In genomic region chr9:126985870-126986498, GRCh38 we compare ENCODE assay signal across 8 cellular contexts.
DNase-seq lines count a peak whose midpoint lies in the region; ATAC-seq, FAIRE-seq and TF ChIP-seq lines count a peak whose summit lies in the region.

No MANE protein-coding gene starts in this region.

- H3K4me3 Mint-ChIP-seq in activated naive CD4-positive, alpha-beta T cell treated with anti-CD3 and anti-CD28 coated beads, Interleukin-2, amount 50 U/mL, for 24 hours: peak overlapping the region; percentile 72
- H3K4me3 Mint-ChIP-seq in immature natural killer cell: peak overlapping the region; percentile 73 to 81 (median 78)

- H3K4me1 Mint-ChIP-seq in activated naive CD4-positive, alpha-beta T cell treated with anti-CD3 and anti-CD28 coated beads, Interleukin-2, amount 50 U/mL, for 24 hours: peaks cover 54% of the 10 kb centered on the region
- peaks cover 79 to 84% of the 10 kb centered on the region in 2 donors for H3K4me1 Mint-ChIP-seq in immature natural killer cell

- DNase-seq in A549 (ENCODE audit: low read depth in 1 of 2, low spot score in 1 of 2) (peak; percentile 24 to 67), KBM-7 (peak; percentile 96), SW480 (ENCODE audit: low spot score) (peak; percentile 99), immature natural killer cell (peak; percentile 93 to 95 (median 93))
- peak; percentile 57 for DNase-seq in stimulated activated CD8-positive, alpha-beta memory T cell treated with anti-CD3 and anti-CD28 coated beads, Interleukin-15, amount 100 ng/mL, for 1 hour (ENCODE audit: low read depth)

- CTCF ChIA-PET in A549 (lab: Yijun Ruan, JAX): interaction anchor here (1.0 to 4.2 kb wide), 6 partner anchors 19 to 215 kb away, joined by 3 to 23 read pairs (median 6); no protein-coding TSS in a partner anchor

- no peak for FAIRE-seq in A549 (lab: Jason Lieb, UNC)

- H3K4me3 ChIP-seq in A549: no peak overlapping the region

- H3K27ac Mint-ChIP-seq in activated naive CD4-positive, alpha-beta T cell treated with anti-CD3 and anti-CD28 coated beads, Interleukin-2, amount 50 U/mL, for 24 hours: peak overlapping the region; percentile 64
- peak overlapping the region; percentile 79 to 96 (median 84) for H3K27ac Mint-ChIP-seq in immature natural killer cell

- H3K27ac ChIP-seq in A549: peak overlapping the region; percentile 54 to 58

- H3K9me3 ChIP-seq in A549: no peaks in the 10 kb centered on the region

- TF ChIP-seq RAD21 in A549 (conservative IDR thresholded peaks at IDR 0.05 in 1 of 2, IDR thresholded peaks at IDR 0.05 in 1 of 2): 0 out of 5 replicates have a peak, but pooled peaks of 1 of the 2 experiments have one; percentile 16

- POLR2A ChIA-PET in A549 (lab: Yijun Ruan, JAX): no interaction called here

- H3K4me1 ChIP-seq in A549: peaks cover 31% of the 10 kb centered on the region

- TF ChIP-seq POLR2A in A549 (IDR thresholded peaks at IDR 0.05; ENCODE audit: low read length): no peak

- WGBS in A549 (ENCODE audit: missing lambda C conversion rate): 40% methylated on average over 7 of the region's 7 CpGs

- H3K27me3 Mint-ChIP-seq in activated naive CD4-positive, alpha-beta T cell treated with anti-CD3 and anti-CD28 coated beads, Interleukin-2, amount 50 U/mL, for 24 hours: peaks cover 59% of the 10 kb centered on the region
- peaks cover 17 to 30% (median 17%) of the 10 kb centered on the region in 3 donors for H3K27me3 Mint-ChIP-seq in immature natural killer cell (ENCODE audit: low read depth in 3 of 3)

- TF ChIP-seq EP300 in A549 (IDR thresholded peaks at IDR 0.05): no peak

- no peaks in the 10 kb centered on the region for H3K9me3 Mint-ChIP-seq in activated naive CD4-positive, alpha-beta T cell treated with anti-CD3 and anti-CD28 coated beads, Interleukin-2, amount 50 U/mL, for 24 hours
- peaks cover 0 to under 1% (median 0%) of the 10 kb centered on the region in 6 donors for H3K9me3 Mint-ChIP-seq in immature natural killer cell

- peaks cover 13% of the 10 kb centered on the region for H3K36me3 Mint-ChIP-seq in activated naive CD4-positive, alpha-beta T cell treated with anti-CD3 and anti-CD28 coated beads, Interleukin-2, amount 50 U/mL, for 24 hours
- peaks cover 6 to 7% (median 7%) of the 10 kb centered on the region in 3 donors for H3K36me3 Mint-ChIP-seq in immature natural killer cell

- TF ChIP-seq CTCF in A549 (IDR thresholded peaks at IDR 0.05): no peak

- in situ Hi-C loops in KBM-7 (cut with MboI; ENCODE audit: low pct_unique_long_range_greater_than_20kb, low sequenced_read_pairs): no loop called here

- peak overlapping the region; percentile 52 for H3K4me2 ChIP-seq in A549

- ATAC-seq in A549 (peak; percentile 21 to 66; a peak in 4 of 6 replicates), GM18909 (IDR thresholded peaks at IDR 0.05; ENCODE audit: poor library complexity, unreplicated experiment) (peak; percentile 74), HG03139 (IDR thresholded peaks at IDR 0.05; ENCODE audit: unreplicated experiment) (no peak)

TF ChIP-seq in A549, 52 proteins besides CTCF, POLR2A, EP300 and RAD21:
- no peak for TF ChIP-seq ELK1 (IDR thresholded peaks at IDR 0.05; ENCODE audit: low read depth, low read length)
- TF ChIP-seq KDM1A (IDR thresholded peaks at IDR 0.05; ENCODE audit: low read depth): no peak
- TF ChIP-seq CHD4 (IDR thresholded peaks at IDR 0.05; ENCODE audit: borderline replicate concordance): no peak
- TF ChIP-seq HOXA7 (CRISPR knock-in tag; IDR thresholded peaks at IDR 0.05): no peak
- no peak for TF ChIP-seq MAZ (IDR thresholded peaks at IDR 0.05; ENCODE audit: borderline replicate concordance, low read depth, low read length)
- TF ChIP-seq NR3C1 (IDR thresholded peaks at IDR 0.05): no peak
- no peak for TF ChIP-seq CEBPB (IDR thresholded peaks at IDR 0.05)
- TF ChIP-seq JUN (IDR thresholded peaks at IDR 0.05): no peak
- no peak for TF ChIP-seq HMGXB4 (CRISPR knock-in tag; IDR thresholded peaks at IDR 0.05; ENCODE audit: borderline replicate concordance)
- TF ChIP-seq CBX8 (IDR thresholded peaks at IDR 0.05): no peak
- TF ChIP-seq RARB (CRISPR knock-in tag; IDR thresholded peaks at IDR 0.05): no peak
- no peak for TF ChIP-seq FOXS1 (CRISPR knock-in tag; IDR thresholded peaks at IDR 0.05)
- no peak for TF ChIP-seq SREBF2 (IDR thresholded peaks at IDR 0.05)
- no peak for TF ChIP-seq E2F6 (IDR thresholded peaks at IDR 0.05; ENCODE audit: borderline replicate concordance, low read depth)
- no peak for TF ChIP-seq ATOH8 (CRISPR knock-in tag; IDR thresholded peaks at IDR 0.05; ENCODE audit: low read depth)
- TF ChIP-seq ZC3H11A (IDR thresholded peaks at IDR 0.05): no peak

Comparison
In these comparisons a context has a peak if more than half of its experiments do, and no peak if none do; other contexts are left out.
1. DNase-seq: peak in every context shown above with its lines; median percentile 99 in SW480; 96 in KBM-7; 93 in immature natural killer cell; 57 in stimulated activated CD8-positive, alpha-beta memory T cell treated with anti-CD3 and anti-CD28 coated beads, Interleukin-15, amount 100 ng/mL, for 1 hour; 46 in A549.